26 cellular contexts compared by ENCODE assay signal in the genomic region with DNA sequence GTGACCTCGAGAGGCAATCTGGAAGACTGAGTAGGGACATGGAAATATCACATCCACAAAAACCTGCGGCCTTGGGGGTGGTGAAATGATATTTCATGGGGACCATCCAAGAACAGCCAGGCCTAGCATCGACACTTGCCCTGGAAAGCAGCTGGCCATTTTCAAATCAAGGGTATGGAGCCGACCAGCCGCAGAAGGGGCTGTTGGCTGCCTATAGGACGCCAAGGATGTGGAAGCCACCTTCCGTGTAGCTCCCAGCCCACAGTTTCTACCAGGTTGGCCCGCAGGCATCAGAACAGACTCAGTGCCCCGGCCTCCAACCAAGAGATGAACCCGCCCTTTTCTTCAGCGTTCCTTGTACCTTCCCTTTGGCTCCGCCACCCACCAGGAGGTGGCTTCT. TPM values are rescaled to one million over a fixed set of nuclear protein-coding genes. Genes with fewer than 3 reads are reported as not detected.
"Had no signal": no experiment of that assay in that cellular context is flagged by ENCODE, and none has a peak within 500 bp of the region (broad histone marks: within the 10 kb centered on the region; RNA-seq: fewer than 3 reads in every experiment).

No MANE protein-coding gene starts in this region.

- H3K4me1 Mint-ChIP-seq: brain had no signal

- ATAC-seq: activated CD4-positive, CD25-positive, alpha-beta regulatory T cell treated with anti-CD3 and anti-CD28 coated beads, Interleukin-2, amount 50 U/mL, for 24 hours; PC-3; SK-N-SH treated with all-trans-retinoic acid at 6 μM for 48 hours had no signal

- H3K36me3 Mint-ChIP-seq: activated naive CD4-positive, alpha-beta T cell treated with anti-CD3 and anti-CD28 coated beads, Interleukin-2, amount 50 U/mL, for 24 hours; brain; IgD-negative memory B cell had no signal

- H3K36me3 ChIP-seq: SJSA1 had no signal

- H3K4me3 Mint-ChIP-seq: brain had no signal

- H3K9me3 Mint-ChIP-seq: activated CD4-positive, alpha-beta memory T cell treated with anti-CD3 and anti-CD28 coated beads, Interleukin-2, amount 10 ng/mL, durations not matched to agents 7 days and 5 days; activated naive CD4-positive, alpha-beta T cell treated with anti-CD3 and anti-CD28 coated beads, Interleukin-2, amount 50 U/mL, for 24 hours; IgD-negative memory B cell had no signal

- H3K27me3 ChIP-seq: SJSA1 had no signal

- H3K9me3 ChIP-seq: SJSA1 had no signal

- H3K27ac ChIP-seq: SJSA1 had no signal

- H3K4me1 ChIP-seq: SJSA1 had no signal

- H3K27me3 Mint-ChIP-seq: activated naive CD4-positive, alpha-beta T cell treated with anti-CD3 and anti-CD28 coated beads, Interleukin-2, amount 50 U/mL, for 24 hours had no signal

- H3K4me3 ChIP-seq: SJSA1 had no signal

- H3K27ac Mint-ChIP-seq: brain had no signal

- DNase-seq: activated CD4-positive, alpha-beta T cell treated with anti-CD3 and anti-CD28 coated beads for 48 hours; activated CD8-positive, alpha-beta memory T cell treated with anti-CD3 and anti-CD28 coated beads, Interleukin-2, amount 50 U/mL, for 4 hours; activated effector memory CD4-positive, alpha-beta T cell treated with Interleukin-2 at 50 U/mL for 16 hours; activated naive CD4-positive, alpha-beta T cell; activated T-cell treated with anti-CD3 and anti-CD28 coated beads, Interleukin-2, amount 50 U/mL, for 1 hour; amygdala; KG1; MM.1S; NCI-H1105 treated with DMSO at 0.1 percent for 48 hours; NCI-H1436 treated with DMSO at 0.1 percent for 48 hours; NCI-H187; NCI-H2081; NCI-H510A treated with DMSO at 0.1 percent for 48 hours; NCI-H69; PC-3; SHP77; SW 1271 had no signal

RNA-seq across cellular contexts. Expression of a gene that starts 43.6 kb away (rescaled TPM):
- total RNA-seq: astrocyte, PC-3, SJSA1 had no signal

RNA-seq across cellular contexts. Expression of a gene that starts 56.2 kb away (rescaled TPM):
- total RNA-seq: activated CD4-positive, alpha-beta memory T cell treated with anti-CD3 and anti-CD28 coated beads, Interleukin-2, amount 10 ng/mL, durations not matched to agents 7 days and 5 days; astrocyte; PC-3; SJSA1; T-helper 1 cell treated with Interleukin-12 subunit alpha and Interleukin-12 subunit beta and Interleukin-4 antibody, amounts not matched to agents 30 ng/mL and 1 ng/mL, for 36 hours had no signal
- polyA plus RNA-seq: IgD-negative memory B cell had no signal
